8 cellular contexts compared by ENCODE assay signal in genomic region chr11:12845739-12846358, GRCh38.
DNase-seq lines count a peak whose midpoint lies in the region; ATAC-seq and TF ChIP-seq lines count a peak whose summit lies in the region.

No MANE protein-coding gene starts in this region.

- peaks cover 42% of the 10 kb centered on the region for H3K79me2 ChIP-seq in neural cell (replicated peaks; ENCODE audit: insufficient read depth, low read length)

- peak; percentile 14 for TF ChIP-seq RAD21 in neural cell (conservative IDR thresholded peaks at IDR 0.05)

- no peak overlapping the region for H2AFZ ChIP-seq in neural cell (ENCODE audit: low read depth, low read length)

- peak overlapping the region; percentile 61 for H3K27ac Mint-ChIP-seq in endothelial cell (ENCODE audit: unreplicated experiment)
- H3K27ac Mint-ChIP-seq in naive thymus-derived CD8-positive, alpha-beta T cell, result no peak overlapping the region

- no peak overlapping the region for H3K4me3 Mint-ChIP-seq in endothelial cell (ENCODE audit: unreplicated experiment)
- no peak overlapping the region for H3K4me3 Mint-ChIP-seq in naive thymus-derived CD8-positive, alpha-beta T cell

- no peaks in the 10 kb centered on the region for H3K9me2 ChIP-seq in neural cell (ENCODE audit: insufficient read depth, low read length)

- no peaks in the 10 kb centered on the region for H3K9me3 ChIP-seq in neural cell (ENCODE audit: low read length)

- peaks cover 47% of the 10 kb centered on the region for H3K4me1 Mint-ChIP-seq in endothelial cell (ENCODE audit: unreplicated experiment)
- H3K4me1 Mint-ChIP-seq in naive thymus-derived CD8-positive, alpha-beta T cell, result peaks cover 2 to 16% (median 8%) of the 10 kb centered on the region in 4 donors

- ATAC-seq in HG03457 (IDR thresholded peaks at IDR 0.05; ENCODE audit: unreplicated experiment) (no peak), GM18909 (IDR thresholded peaks at IDR 0.05; ENCODE audit: poor library complexity, unreplicated experiment) (no peak)
- ATAC-seq in naive thymus-derived CD8-positive, alpha-beta T cell, result no peak

- H3K27me3 ChIP-seq in neural cell (ENCODE audit: insufficient read depth, low read depth, low read length), result no peaks in the 10 kb centered on the region

- no peaks in the 10 kb centered on the region for H3K36me3 Mint-ChIP-seq in endothelial cell (ENCODE audit: low read depth, unreplicated experiment)
- H3K36me3 Mint-ChIP-seq in naive thymus-derived CD8-positive, alpha-beta T cell, result no peaks in the 10 kb centered on the region

- no peaks in the 10 kb centered on the region for H3K9me3 Mint-ChIP-seq in endothelial cell (ENCODE audit: unreplicated experiment)
- no peaks in the 10 kb centered on the region for H3K9me3 Mint-ChIP-seq in naive thymus-derived CD8-positive, alpha-beta T cell

- H3K4me2 ChIP-seq in neural cell (ENCODE audit: low read length), result peak overlapping the region; percentile 34

- no peaks in the 10 kb centered on the region for H3K36me3 ChIP-seq in neural cell (ENCODE audit: insufficient read depth, low read length)

- H3K27me3 Mint-ChIP-seq in endothelial cell (ENCODE audit: unreplicated experiment), result peaks cover 6% of the 10 kb centered on the region
- peaks cover 9 to 32% (median 18%) of the 10 kb centered on the region in 5 donors for H3K27me3 Mint-ChIP-seq in naive thymus-derived CD8-positive, alpha-beta T cell

- POLR2A ChIA-PET in naive thymus-derived CD8-positive, alpha-beta T cell (lab: Charles Lee), result no interaction called here

- H4K20me1 ChIP-seq in neural cell (ENCODE audit: insufficient read depth), result no peaks in the 10 kb centered on the region

- DNase-seq in DMS153 treated with DMSO at 0.1 percent for 48 hours (lab: John Stamatoyannopoulos, UW; ENCODE audit: unreplicated experiment) (peak; percentile 95), NCI-H2196 treated with DMSO at 0.1 percent for 48 hours (lab: John Stamatoyannopoulos, UW; ENCODE audit: unreplicated experiment) (peak; percentile 87), endothelial cell (ENCODE audit: low spot score) (no peak), RKO (ENCODE audit: low spot score) (no peak)
- no peak for DNase-seq in naive thymus-derived CD8-positive, alpha-beta T cell

- H3K9ac ChIP-seq in neural cell (ENCODE audit: low read length), result peak overlapping the region; percentile 32

- H3K4me3 ChIP-seq in neural cell (ENCODE audit: low read length), result peak overlapping the region; percentile 33

- peak overlapping the region; percentile 13 for H3K27ac ChIP-seq in neural cell (ENCODE audit: low read length)

- no peak for TF ChIP-seq CTCF in endothelial cell (IDR thresholded peaks at IDR 0.05; ENCODE audit: unreplicated experiment)
- TF ChIP-seq CTCF in neural cell (IDR thresholded peaks at IDR 0.05; ENCODE audit: poor library complexity, severe bottlenecking), result no peak

- H3F3A ChIP-seq in neural cell (ENCODE audit: insufficient read depth, low read length, poor library complexity, severe bottlenecking), result peaks cover 9% of the 10 kb centered on the region

- TF ChIP-seq EP300 in neural cell (conservative IDR thresholded peaks at IDR 0.05; ENCODE audit: poor library complexity, severe bottlenecking), result peak; percentile 15

TF ChIP-seq in neural cell, 6 proteins besides CTCF, POLR2A, EP300 and RAD21:
- TF ChIP-seq POLR2AphosphoS5 (IDR thresholded peaks at IDR 0.05), result peak; percentile 54
- no peak for TF ChIP-seq EZH2 (IDR thresholded peaks at IDR 0.05; ENCODE audit: borderline replicate concordance, insufficient read depth, low read length, poor library complexity, severe bottlenecking)
- TF ChIP-seq TAF1 (IDR thresholded peaks at IDR 0.05; ENCODE audit: low read depth), result no peak
- no peak for TF ChIP-seq MXI1 (conservative IDR thresholded peaks at IDR 0.05; ENCODE audit: poor library complexity, severe bottlenecking)
- TF ChIP-seq SMC3 (conservative IDR thresholded peaks at IDR 0.05; ENCODE audit: poor library complexity), result no peak
- TF ChIP-seq, protein P1, sequence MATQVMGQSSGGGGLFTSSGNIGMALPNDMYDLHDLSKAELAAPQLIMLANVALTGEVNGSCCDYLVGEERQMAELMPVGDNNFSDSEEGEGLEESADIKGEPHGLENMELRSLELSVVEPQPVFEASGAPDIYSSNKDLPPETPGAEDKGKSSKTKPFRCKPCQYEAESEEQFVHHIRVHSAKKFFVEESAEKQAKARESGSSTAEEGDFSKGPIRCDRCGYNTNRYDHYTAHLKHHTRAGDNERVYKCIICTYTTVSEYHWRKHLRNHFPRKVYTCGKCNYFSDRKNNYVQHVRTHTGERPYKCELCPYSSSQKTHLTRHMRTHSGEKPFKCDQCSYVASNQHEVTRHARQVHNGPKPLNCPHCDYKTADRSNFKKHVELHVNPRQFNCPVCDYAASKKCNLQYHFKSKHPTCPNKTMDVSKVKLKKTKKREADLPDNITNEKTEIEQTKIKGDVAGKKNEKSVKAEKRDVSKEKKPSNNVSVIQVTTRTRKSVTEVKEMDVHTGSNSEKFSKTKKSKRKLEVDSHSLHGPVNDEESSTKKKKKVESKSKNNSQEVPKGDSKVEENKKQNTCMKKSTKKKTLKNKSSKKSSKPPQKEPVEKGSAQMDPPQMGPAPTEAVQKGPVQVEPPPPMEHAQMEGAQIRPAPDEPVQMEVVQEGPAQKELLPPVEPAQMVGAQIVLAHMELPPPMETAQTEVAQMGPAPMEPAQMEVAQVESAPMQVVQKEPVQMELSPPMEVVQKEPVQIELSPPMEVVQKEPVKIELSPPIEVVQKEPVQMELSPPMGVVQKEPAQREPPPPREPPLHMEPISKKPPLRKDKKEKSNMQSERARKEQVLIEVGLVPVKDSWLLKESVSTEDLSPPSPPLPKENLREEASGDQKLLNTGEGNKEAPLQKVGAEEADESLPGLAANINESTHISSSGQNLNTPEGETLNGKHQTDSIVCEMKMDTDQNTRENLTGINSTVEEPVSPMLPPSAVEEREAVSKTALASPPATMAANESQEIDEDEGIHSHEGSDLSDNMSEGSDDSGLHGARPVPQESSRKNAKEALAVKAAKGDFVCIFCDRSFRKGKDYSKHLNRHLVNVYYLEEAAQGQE (IDR thresholded peaks at IDR 0.05; ENCODE audit: borderline replicate concordance), result no peak

Comparison
In these comparisons a context has a peak if more than half of its experiments do, and no peak if none do; other contexts are left out.
1. DNase-seq: peak in DMS153 treated with DMSO at 0.1 percent for 48 hours (single experiment) and NCI-H2196 treated with DMSO at 0.1 percent for 48 hours (single experiment); none in endothelial cell (single experiment), naive thymus-derived CD8-positive, alpha-beta T cell (0 of 10) and RKO (single experiment).